1 cellular context compared by ENCODE assay signal in genomic region chr1:99110140-99111041, GRCh38.
TF ChIP-seq lines count a peak whose summit lies in the region.

No MANE protein-coding gene starts in this region.

TF ChIP-seq in H1, 55 proteins besides CTCF, POLR2A, EP300 and RAD21:
- no peak for TF ChIP-seq CHD2 (IDR thresholded peaks at IDR 0.05; ENCODE audit: low read length)
- no peak for TF ChIP-seq TAF1 (IDR thresholded peaks at IDR 0.05; ENCODE audit: low read depth, low read length)
- TF ChIP-seq TEAD4 (IDR thresholded peaks at IDR 0.05; ENCODE audit: low read depth, low read length) = no peak
- no peak for TF ChIP-seq NANOG (IDR thresholded peaks at IDR 0.05; ENCODE audit: insufficient read depth, low read depth, low read length, poor library complexity, severe bottlenecking)
- no peak for TF ChIP-seq MAX (IDR thresholded peaks at IDR 0.05)
- no peak for TF ChIP-seq GTF2F1 (IDR thresholded peaks at IDR 0.05; ENCODE audit: borderline replicate concordance, low read depth, low read length)
- no peak for TF ChIP-seq KDM1A (IDR thresholded peaks at IDR 0.05; ENCODE audit: borderline replicate concordance, low read length)
- no peak for TF ChIP-seq SP4 (IDR thresholded peaks at IDR 0.05; ENCODE audit: low read length)
- no peak for TF ChIP-seq POU5F1 (IDR thresholded peaks at IDR 0.05; ENCODE audit: low read depth, low read length)
